1 cellular context compared by ENCODE assay signal in the genomic region with DNA sequence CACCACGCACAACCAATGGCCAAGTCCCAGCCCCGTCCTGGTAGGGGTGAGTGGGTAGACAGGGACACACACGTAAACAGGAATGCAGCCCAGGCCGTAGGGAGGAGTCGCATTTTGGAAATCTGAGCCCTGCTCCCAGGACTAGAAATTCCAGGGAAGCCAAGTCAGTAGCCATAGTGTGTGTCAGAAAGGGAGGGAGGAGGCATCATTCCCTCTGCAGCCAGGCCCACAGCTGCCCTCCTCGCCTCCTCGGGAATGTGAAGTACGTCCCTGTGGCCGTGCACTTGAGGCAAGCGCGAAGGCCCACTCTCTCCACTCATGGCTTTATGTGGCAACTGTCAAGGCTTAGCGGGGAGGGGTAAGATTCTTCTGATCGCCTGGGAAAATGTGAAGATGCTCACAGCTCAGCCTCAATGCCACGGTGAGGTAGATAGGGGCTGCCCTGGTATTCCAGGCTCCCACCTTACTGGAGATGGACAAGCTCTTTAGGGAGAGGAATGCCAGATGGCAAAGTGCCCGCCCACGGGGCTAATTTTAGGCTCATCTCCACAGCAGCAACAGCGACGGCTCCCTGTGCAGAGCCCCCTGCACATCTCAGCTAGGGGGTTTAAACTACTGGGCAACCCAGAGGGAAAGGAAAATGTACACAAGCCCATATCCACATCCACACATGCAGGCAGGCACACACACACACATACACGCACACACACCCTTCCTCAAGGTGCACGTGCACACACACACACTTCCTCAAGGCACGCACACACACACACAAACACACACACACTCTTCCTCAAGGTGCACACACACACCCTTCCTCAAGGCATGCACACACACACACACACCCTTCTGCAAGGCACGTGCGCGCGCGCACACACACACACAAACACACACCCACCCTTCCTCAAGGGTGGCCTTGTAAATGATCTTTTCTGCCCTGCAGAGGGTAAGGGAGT.
TF ChIP-seq lines count a peak whose summit lies in the region.

No MANE protein-coding gene starts in this region.

TF ChIP-seq in HEK293, 187 proteins besides CTCF, POLR2A, EP300 and RAD21 (continued from another document):
- TF ChIP-seq ZFP69B (tag by site-specific recombination; IDR thresholded peaks at IDR 0.05), result no peak
- TF ChIP-seq, protein P1, sequence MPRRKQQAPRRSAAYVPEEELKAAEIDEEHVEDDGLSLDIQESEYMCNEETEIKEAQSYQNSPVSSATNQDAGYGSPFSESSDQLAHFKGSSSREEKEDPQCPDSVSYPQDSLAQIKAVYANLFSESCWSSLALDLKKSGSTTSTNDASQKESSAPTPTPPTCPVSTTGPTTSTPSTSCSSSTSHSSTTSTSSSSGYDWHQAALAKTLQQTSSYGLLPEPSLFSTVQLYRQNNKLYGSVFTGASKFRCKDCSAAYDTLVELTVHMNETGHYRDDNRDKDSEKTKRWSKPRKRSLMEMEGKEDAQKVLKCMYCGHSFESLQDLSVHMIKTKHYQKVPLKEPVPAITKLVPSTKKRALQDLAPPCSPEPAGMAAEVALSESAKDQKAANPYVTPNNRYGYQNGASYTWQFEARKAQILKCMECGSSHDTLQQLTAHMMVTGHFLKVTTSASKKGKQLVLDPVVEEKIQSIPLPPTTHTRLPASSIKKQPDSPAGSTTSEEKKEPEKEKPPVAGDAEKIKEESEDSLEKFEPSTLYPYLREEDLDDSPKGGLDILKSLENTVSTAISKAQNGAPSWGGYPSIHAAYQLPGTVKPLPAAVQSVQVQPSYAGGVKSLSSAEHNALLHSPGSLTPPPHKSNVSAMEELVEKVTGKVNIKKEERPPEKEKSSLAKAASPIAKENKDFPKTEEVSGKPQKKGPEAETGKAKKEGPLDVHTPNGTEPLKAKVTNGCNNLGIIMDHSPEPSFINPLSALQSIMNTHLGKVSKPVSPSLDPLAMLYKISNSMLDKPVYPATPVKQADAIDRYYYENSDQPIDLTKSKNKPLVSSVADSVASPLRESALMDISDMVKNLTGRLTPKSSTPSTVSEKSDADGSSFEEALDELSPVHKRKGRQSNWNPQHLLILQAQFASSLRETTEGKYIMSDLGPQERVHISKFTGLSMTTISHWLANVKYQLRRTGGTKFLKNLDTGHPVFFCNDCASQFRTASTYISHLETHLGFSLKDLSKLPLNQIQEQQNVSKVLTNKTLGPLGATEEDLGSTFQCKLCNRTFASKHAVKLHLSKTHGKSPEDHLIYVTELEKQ (tag by site-specific recombination; IDR thresholded peaks at IDR 0.05; ENCODE audit: borderline replicate concordance), result no peak
- TF ChIP-seq KLF9 (tag by site-specific recombination; IDR thresholded peaks at IDR 0.05; ENCODE audit: low read depth), result no peak
- TF ChIP-seq ZNF266 (tag by site-specific recombination; IDR thresholded peaks at IDR 0.05; ENCODE audit: low read depth), result no peak
- TF ChIP-seq ZNF510 (tag by site-specific recombination; IDR thresholded peaks at IDR 0.05; ENCODE audit: insufficient replicate concordance), result no peak
- TF ChIP-seq, protein P2, sequence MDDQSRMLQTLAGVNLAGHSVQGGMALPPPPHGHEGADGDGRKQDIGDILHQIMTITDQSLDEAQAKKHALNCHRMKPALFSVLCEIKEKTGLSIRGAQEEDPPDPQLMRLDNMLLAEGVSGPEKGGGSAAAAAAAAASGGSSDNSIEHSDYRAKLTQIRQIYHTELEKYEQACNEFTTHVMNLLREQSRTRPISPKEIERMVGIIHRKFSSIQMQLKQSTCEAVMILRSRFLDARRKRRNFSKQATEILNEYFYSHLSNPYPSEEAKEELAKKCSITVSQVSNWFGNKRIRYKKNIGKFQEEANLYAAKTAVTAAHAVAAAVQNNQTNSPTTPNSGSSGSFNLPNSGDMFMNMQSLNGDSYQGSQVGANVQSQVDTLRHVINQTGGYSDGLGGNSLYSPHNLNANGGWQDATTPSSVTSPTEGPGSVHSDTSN (CRISPR knock-in tag; IDR thresholded peaks at IDR 0.05), result no peak
- no peak for TF ChIP-seq HOXD13 (CRISPR knock-in tag; IDR thresholded peaks at IDR 0.05; ENCODE audit: borderline replicate concordance)
- TF ChIP-seq ZNF548 (tag by site-specific recombination; IDR thresholded peaks at IDR 0.05), result no peak
- no peak for TF ChIP-seq ZNF132 (tag by site-specific recombination; IDR thresholded peaks at IDR 0.05; ENCODE audit: borderline replicate concordance)
- no peak for TF ChIP-seq ZNF521 (tag by site-specific recombination; IDR thresholded peaks at IDR 0.05)
- no peak for TF ChIP-seq ZNF660 (tag by site-specific recombination; IDR thresholded peaks at IDR 0.05)
- TF ChIP-seq, protein P3, sequence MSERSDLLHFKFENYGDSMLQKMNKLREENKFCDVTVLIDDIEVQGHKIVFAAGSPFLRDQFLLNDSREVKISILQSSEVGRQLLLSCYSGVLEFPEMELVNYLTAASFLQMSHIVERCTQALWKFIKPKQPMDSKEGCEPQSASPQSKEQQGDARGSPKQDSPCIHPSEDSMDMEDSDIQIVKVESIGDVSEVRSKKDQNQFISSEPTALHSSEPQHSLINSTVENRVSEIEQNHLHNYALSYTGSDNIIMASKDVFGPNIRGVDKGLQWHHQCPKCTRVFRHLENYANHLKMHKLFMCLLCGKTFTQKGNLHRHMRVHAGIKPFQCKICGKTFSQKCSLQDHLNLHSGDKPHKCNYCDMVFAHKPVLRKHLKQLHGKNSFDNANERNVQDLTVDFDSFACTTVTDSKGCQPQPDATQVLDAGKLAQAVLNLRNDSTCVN (tag by site-specific recombination; optimal IDR thresholded peaks at IDR 0.05), result no peak
- TF ChIP-seq, protein P4, sequence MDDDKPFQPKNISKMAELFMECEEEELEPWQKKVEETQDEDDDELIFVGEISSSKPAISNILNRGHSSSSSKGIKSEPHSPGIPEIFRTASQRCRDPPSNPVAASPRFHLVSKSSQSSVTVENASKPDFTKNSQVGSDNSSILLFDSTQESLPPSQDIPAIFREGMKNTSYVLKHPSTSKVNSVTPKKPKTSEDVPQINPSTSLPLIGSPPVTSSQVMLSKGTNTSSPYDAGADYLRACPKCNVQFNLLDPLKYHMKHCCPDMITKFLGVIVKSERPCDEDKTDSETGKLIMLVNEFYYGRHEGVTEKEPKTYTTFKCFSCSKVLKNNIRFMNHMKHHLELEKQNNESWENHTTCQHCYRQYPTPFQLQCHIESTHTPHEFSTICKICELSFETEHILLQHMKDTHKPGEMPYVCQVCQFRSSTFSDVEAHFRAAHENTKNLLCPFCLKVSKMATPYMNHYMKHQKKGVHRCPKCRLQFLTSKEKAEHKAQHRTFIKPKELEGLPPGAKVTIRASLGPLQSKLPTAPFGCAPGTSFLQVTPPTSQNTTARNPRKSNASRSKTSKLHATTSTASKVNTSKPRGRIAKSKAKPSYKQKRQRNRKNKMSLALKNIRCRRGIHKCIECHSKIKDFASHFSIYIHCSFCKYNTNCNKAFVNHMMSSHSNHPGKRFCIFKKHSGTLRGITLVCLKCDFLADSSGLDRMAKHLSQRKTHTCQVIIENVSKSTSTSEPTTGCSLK (tag by site-specific recombination; IDR thresholded peaks at IDR 0.05), result no peak
- no peak for TF ChIP-seq WT1 (tag by site-specific recombination; IDR thresholded peaks at IDR 0.05)
- no peak for TF ChIP-seq ZNF121 (tag by site-specific recombination; IDR thresholded peaks at IDR 0.05)
- TF ChIP-seq ZNF239 (tag by site-specific recombination; IDR thresholded peaks at IDR 0.05), result no peak
- TF ChIP-seq, protein P5, sequence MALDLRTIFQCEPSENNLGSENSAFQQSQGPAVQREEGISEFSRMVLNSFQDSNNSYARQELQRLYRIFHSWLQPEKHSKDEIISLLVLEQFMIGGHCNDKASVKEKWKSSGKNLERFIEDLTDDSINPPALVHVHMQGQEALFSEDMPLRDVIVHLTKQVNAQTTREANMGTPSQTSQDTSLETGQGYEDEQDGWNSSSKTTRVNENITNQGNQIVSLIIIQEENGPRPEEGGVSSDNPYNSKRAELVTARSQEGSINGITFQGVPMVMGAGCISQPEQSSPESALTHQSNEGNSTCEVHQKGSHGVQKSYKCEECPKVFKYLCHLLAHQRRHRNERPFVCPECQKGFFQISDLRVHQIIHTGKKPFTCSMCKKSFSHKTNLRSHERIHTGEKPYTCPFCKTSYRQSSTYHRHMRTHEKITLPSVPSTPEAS (tag by site-specific recombination; IDR thresholded peaks at IDR 0.05), result peak; percentile 86
- TF ChIP-seq ZBTB20 (tag by site-specific recombination; IDR thresholded peaks at IDR 0.05), result no peak
- no peak for TF ChIP-seq ZNF404 (tag by site-specific recombination; IDR thresholded peaks at IDR 0.05)
- no peak for TF ChIP-seq ZNF785 (tag by site-specific recombination; IDR thresholded peaks at IDR 0.05)
- no peak for TF ChIP-seq ZSCAN16 (tag by site-specific recombination; IDR thresholded peaks at IDR 0.05)
- TF ChIP-seq ZNF791 (tag by site-specific recombination; IDR thresholded peaks at IDR 0.05), result no peak
- peak; percentile 24; the same call in 1 of the 2 replicates for TF ChIP-seq EGR2 (tag by site-specific recombination; IDR thresholded peaks at IDR 0.05; ENCODE audit: low read depth)
- no peak for TF ChIP-seq ZNF133 (tag by site-specific recombination; IDR thresholded peaks at IDR 0.05)
- TF ChIP-seq, protein P6, sequence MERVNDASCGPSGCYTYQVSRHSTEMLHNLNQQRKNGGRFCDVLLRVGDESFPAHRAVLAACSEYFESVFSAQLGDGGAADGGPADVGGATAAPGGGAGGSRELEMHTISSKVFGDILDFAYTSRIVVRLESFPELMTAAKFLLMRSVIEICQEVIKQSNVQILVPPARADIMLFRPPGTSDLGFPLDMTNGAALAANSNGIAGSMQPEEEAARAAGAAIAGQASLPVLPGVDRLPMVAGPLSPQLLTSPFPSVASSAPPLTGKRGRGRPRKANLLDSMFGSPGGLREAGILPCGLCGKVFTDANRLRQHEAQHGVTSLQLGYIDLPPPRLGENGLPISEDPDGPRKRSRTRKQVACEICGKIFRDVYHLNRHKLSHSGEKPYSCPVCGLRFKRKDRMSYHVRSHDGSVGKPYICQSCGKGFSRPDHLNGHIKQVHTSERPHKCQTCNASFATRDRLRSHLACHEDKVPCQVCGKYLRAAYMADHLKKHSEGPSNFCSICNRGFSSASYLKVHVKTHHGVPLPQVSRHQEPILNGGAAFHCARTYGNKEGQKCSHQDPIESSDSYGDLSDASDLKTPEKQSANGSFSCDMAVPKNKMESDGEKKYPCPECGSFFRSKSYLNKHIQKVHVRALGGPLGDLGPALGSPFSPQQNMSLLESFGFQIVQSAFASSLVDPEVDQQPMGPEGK (tag by site-specific recombination; IDR thresholded peaks at IDR 0.05), result no peak
- 0 out of 2 replicates have a peak, but pooled peaks have one; percentile 34 for TF ChIP-seq ZBTB48 (tag by site-specific recombination; IDR thresholded peaks at IDR 0.05)
- no peak for TF ChIP-seq SCRT2 (tag by site-specific recombination; IDR thresholded peaks at IDR 0.05)
- TF ChIP-seq, protein P7, sequence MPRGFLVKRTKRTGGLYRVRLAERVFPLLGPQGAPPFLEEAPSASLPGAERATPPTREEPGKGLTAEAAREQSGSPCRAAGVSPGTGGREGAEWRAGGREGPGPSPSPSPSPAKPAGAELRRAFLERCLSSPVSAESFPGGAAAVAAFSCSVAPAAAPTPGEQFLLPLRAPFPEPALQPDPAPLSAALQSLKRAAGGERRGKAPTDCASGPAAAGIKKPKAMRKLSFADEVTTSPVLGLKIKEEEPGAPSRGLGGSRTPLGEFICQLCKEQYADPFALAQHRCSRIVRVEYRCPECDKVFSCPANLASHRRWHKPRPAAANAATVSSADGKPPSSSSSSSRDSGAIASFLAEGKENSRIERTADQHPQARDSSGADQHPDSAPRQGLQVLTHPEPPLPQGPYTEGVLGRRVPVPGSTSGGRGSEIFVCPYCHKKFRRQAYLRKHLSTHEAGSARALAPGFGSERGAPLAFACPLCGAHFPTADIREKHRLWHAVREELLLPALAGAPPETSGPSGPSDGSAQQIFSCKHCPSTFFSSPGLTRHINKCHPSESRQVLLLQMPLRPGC (tag by site-specific recombination; IDR thresholded peaks at IDR 0.05), result no peak
